Comparison of ENCODE assay signal across 8 cellular contexts in genomic region chr17:7015587-7016020, GRCh38. TPM values are rescaled to one million over a fixed set of nuclear protein-coding genes. Genes with fewer than 3 reads are reported as not detected.
DNase-seq lines count a peak whose midpoint lies in the region; ATAC-seq and TF ChIP-seq lines count a peak whose summit lies in the region.

No MANE protein-coding gene starts in this region.

- peaks cover 31 to 54% (median 54%) of the 10 kb centered on the region in 3 donors for H3K4me1 Mint-ChIP-seq in naive B cell

- H3K27me3 Mint-ChIP-seq in naive B cell, result no peaks in the 10 kb centered on the region

- no peaks in the 10 kb centered on the region for H3K36me3 ChIP-seq in Loucy (ENCODE audit: insufficient read depth, low read length)

- no peak for ATAC-seq in naive B cell (ENCODE audit: low read depth in 2 of 2)
- no peak for ATAC-seq in GM19328 (IDR thresholded peaks at IDR 0.05; ENCODE audit: unreplicated experiment)
- ATAC-seq in GM21619 (IDR thresholded peaks at IDR 0.05; ENCODE audit: unreplicated experiment), result no peak
- no peak for ATAC-seq in GM18907 (IDR thresholded peaks at IDR 0.05; ENCODE audit: unreplicated experiment)

- no peaks in the 10 kb centered on the region for H3K9me3 ChIP-seq in Loucy (ENCODE audit: insufficient read depth, low read depth, low read length)

- H3K4me1 ChIP-seq in Loucy (ENCODE audit: insufficient read depth, low read length, poor library complexity, severe bottlenecking), result peaks cover 57% of the 10 kb centered on the region

- H3K9ac ChIP-seq in Loucy (ENCODE audit: low read depth, low read length, poor library complexity, severe bottlenecking), result peak overlapping the region; percentile 96

- H3K27me3 ChIP-seq in Loucy (ENCODE audit: insufficient read depth, low read length, poor library complexity, severe bottlenecking), result no peaks in the 10 kb centered on the region

- peaks cover 47% of the 10 kb centered on the region for H3K79me2 ChIP-seq in Loucy (ENCODE audit: insufficient read depth, low read length)

- H3K4me3 Mint-ChIP-seq in naive B cell, result peak overlapping the region; percentile 88 to 97 (median 94)

- no peaks in the 10 kb centered on the region for H3K9me2 ChIP-seq in Loucy (replicated peaks; ENCODE audit: low read depth, low read length)

- TF ChIP-seq CTCF in AG10803 (conservative IDR thresholded peaks at IDR 0.05; ENCODE audit: low read length) (no peak), Loucy (conservative IDR thresholded peaks at IDR 0.05; ENCODE audit: low read length) (no peak)

- H2AFZ ChIP-seq in Loucy (ENCODE audit: low read length), result no peak overlapping the region

- H4K20me1 ChIP-seq in Loucy (ENCODE audit: insufficient read depth, low read length, poor library complexity, severe bottlenecking), result peaks cover 18% of the 10 kb centered on the region

- peak overlapping the region; percentile 98 to 100 (median 99) for H3K27ac Mint-ChIP-seq in naive B cell

- peak overlapping the region; percentile 95 for H3K4me2 ChIP-seq in Loucy (ENCODE audit: low read depth, low read length, poor library complexity, severe bottlenecking)

- peak overlapping the region; percentile 86 for H3K4me3 ChIP-seq in AG10803 (ENCODE audit: low read length)
- H3K4me3 ChIP-seq in Loucy (ENCODE audit: low read length, poor library complexity, severe bottlenecking), result peak overlapping the region; percentile 91

- no peaks in the 10 kb centered on the region for H3K9me3 Mint-ChIP-seq in naive B cell

- DNase-seq in AG10803 (ENCODE audit: low read depth), result no peak
- peak; percentile 29 for DNase-seq in cerebellar cortex (ENCODE audit: low spot score)
- DNase-seq in naive B cell, result no peak
- DNase-seq in hepatic stellate cell (ENCODE audit: low spot score), result no peak

- no peaks in the 10 kb centered on the region for H3K36me3 Mint-ChIP-seq in naive B cell

- H3F3A ChIP-seq in Loucy (ENCODE audit: low read depth), result peaks cover 9% of the 10 kb centered on the region

RNA-seq across cellular contexts. Expression of gene RNASEK, which starts 3.2 kb away (rescaled TPM):
- 100 to 1,000 TPM; 678 to 895 (median 858) TPM for polyA plus RNA-seq in naive B cell (ENCODE audit: low read depth in 6 of 6)

RNA-seq across cellular contexts. Expression of gene BCL6B, which starts 7.2 kb away (rescaled TPM):
- under 1 TPM in 3 of 6 donors, not detected in 3; 0.21 to 0.36 (median 0.29) TPM for polyA plus RNA-seq in naive B cell (ENCODE audit: low read depth in 6 of 6)

RNA-seq across cellular contexts. Expression of gene ALOX12, which starts 19.8 kb away (rescaled TPM):
- 1 to 10 TPM in 3 of 6 donors, under 1 TPM in 2, not detected in 1; 0.27 to 2.5 (median 1.4) TPM for polyA plus RNA-seq in naive B cell (ENCODE audit: low read depth in 6 of 6)

RNA-seq across cellular contexts. Expression of gene SLC16A13, which starts 20.2 kb away (rescaled TPM):
- polyA plus RNA-seq in naive B cell (ENCODE audit: low read depth in 6 of 6), result 1 to 10 TPM in 5 of 6 donors, under 1 TPM in 1; 0.66 to 3.0 (median 2.4) TPM

RNA-seq across cellular contexts. Expression of gene SLC16A11, which starts 28.3 kb away (rescaled TPM):
- polyA plus RNA-seq in naive B cell (ENCODE audit: low read depth in 6 of 6), result 1 to 10 TPM in 5 of 6 donors, not detected in 1; 1.8 to 3.6 (median 2.3) TPM
